In the genomic region with DNA sequence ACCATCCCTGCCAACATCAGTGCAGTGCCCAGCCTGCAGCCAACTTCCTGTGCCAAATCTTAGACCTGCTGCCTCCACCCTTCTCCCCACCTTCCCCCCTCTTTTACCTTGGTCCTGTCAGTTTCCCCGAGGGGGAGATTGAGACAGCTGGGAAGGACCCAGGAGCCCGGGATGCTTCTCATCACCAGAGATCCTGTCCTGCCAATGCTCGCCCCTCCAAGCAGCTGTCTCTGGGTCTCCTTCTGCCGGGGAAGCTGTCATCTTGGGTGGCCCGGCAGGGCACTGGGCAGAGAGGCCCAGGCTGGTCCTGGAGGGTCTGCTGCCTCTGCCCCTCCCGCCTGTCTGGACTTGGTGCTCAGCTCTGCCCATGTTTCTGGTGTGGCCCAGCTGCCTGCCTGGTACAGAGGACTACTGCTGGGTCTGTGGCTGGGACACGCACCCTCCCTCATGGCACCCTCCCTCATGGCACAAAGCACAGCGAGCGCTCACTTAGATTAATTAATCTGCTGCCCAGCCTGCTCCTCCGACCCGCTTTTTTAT, we compare ENCODE assay signal across 19 cellular contexts.
"Had no signal": no experiment of that assay in that cellular context is flagged by ENCODE, and none has a peak within 500 bp of the region (broad histone marks: within the 10 kb centered on the region; RNA-seq: fewer than 3 reads in every experiment).

No MANE protein-coding gene starts in this region.

- H3K27ac Mint-ChIP-seq: activated naive CD4-positive, alpha-beta T cell treated with anti-CD3 and anti-CD28 coated beads, Interleukin-2, amount 50 U/mL, for 72 hours; natural killer cell; T-helper 17 cell had no signal

- H3K27me3 ChIP-seq: right lobe of liver had no signal

- DNase-seq: activated CD4-positive, alpha-beta T cell treated with anti-CD3 and anti-CD28 coated beads for 48 hours; activated gamma-delta T cell; amniotic stem cell; effector memory CD4-positive, alpha-beta T cell; foreskin keratinocyte; kidney glomerular epithelial cell; left ventricle myocardium superior; mesenchymal stem cell; natural killer cell; nucleus accumbens; stimulated activated CD4-positive, alpha-beta T cell treated with anti-CD3 and anti-CD28 coated beads, Interleukin-1b, Interleukin-23, amount 100 ng/mL, for 48 hours; T-helper 17 cell had no signal

- H3K27ac ChIP-seq: foreskin keratinocyte, psoas muscle, right lobe of liver, WERI-Rb-1 had no signal

- H3K4me1 ChIP-seq: foreskin keratinocyte, psoas muscle had no signal

- H3K4me1 Mint-ChIP-seq: central memory CD8-positive, alpha-beta T cell had no signal

- H3K36me3 ChIP-seq: right lobe of liver, WERI-Rb-1 had no signal

- H3K36me3 Mint-ChIP-seq: activated naive CD4-positive, alpha-beta T cell treated with anti-CD3 and anti-CD28 coated beads, Interleukin-2, amount 50 U/mL, for 72 hours; natural killer cell had no signal

- ATAC-seq: activated naive CD4-positive, alpha-beta T cell treated with anti-CD3 and anti-CD28 coated beads, Interleukin-2, amount 50 U/mL, for 72 hours; foreskin keratinocyte; left ventricle myocardium superior; natural killer cell; psoas muscle; right lobe of liver; stimulated activated naive CD8-positive, alpha-beta T cell treated with anti-CD3 and anti-CD28 coated beads, Interleukin-15, amount 100 ng/mL, for 72 hours; T-helper 17 cell had no signal

- H3K9me3 Mint-ChIP-seq: activated naive CD4-positive, alpha-beta T cell treated with anti-CD3 and anti-CD28 coated beads, Interleukin-2, amount 50 U/mL, for 72 hours; central memory CD8-positive, alpha-beta T cell; natural killer cell; stimulated activated naive CD8-positive, alpha-beta T cell treated with anti-CD3 and anti-CD28 coated beads, Interleukin-15, amount 100 ng/mL, for 72 hours had no signal

- H3K9me3 ChIP-seq: psoas muscle, right lobe of liver had no signal

- H3K4me3 Mint-ChIP-seq: central memory CD8-positive, alpha-beta T cell; natural killer cell; stimulated activated naive CD8-positive, alpha-beta T cell treated with anti-CD3 and anti-CD28 coated beads, Interleukin-15, amount 100 ng/mL, for 72 hours; T-helper 17 cell had no signal

- FAIRE-seq: urothelium cell line had no signal

- H3K4me3 ChIP-seq: psoas muscle, right lobe of liver had no signal
